Comparison of ENCODE assay signal across 28 cellular contexts in genomic region chr14:77794357-77794756, GRCh38.
"Had no signal": no experiment of that assay in that cellular context is flagged by ENCODE, and none has a peak within 500 bp of the region (broad histone marks: within the 10 kb centered on the region; RNA-seq: fewer than 3 reads in every experiment).

No MANE protein-coding gene starts in this region.

- H2AFZ ChIP-seq: hepatocyte had no signal

- H3K36me3 ChIP-seq: ascending aorta, breast epithelium, cardiac muscle cell, colonic mucosa, gastrocnemius medialis, heart right ventricle had no signal

- H3K4me1 Mint-ChIP-seq: activated CD4-positive, alpha-beta memory T cell treated with anti-CD3 and anti-CD28 coated beads, Interleukin-2, amount 10 ng/mL, durations not matched to agents 7 days and 5 days; activated CD4-positive, alpha-beta T cell treated with anti-CD3 and anti-CD28 coated beads, Interleukin-2, amount 10 ng/mL, durations not matched to agents 7 days and 5 days; activated naive CD4-positive, alpha-beta T cell treated with anti-CD3 and anti-CD28 coated beads, Interleukin-2, amount 10 ng/mL, durations not matched to agents 7 days and 5 days had no signal

- DNase-seq: activated CD4-positive, alpha-beta memory T cell treated with anti-CD3 and anti-CD28 coated beads, Interleukin-2, amount 10 ng/mL, durations not matched to agents 7 days and 5 days; activated CD4-positive, alpha-beta T cell treated with anti-CD3 and anti-CD28 coated beads for 1 hour; activated CD4-positive, alpha-beta T cell treated with anti-CD3 and anti-CD28 coated beads for 4 hours; activated CD4-positive, alpha-beta T cell treated with anti-CD3 and anti-CD28 coated beads, Interleukin-2, amount 10 ng/mL, durations not matched to agents 7 days and 5 days; activated CD4-positive, alpha-beta T cell treated with anti-CD3 and anti-CD28 coated beads, Interleukin-2, amount 50 U/mL, for 4 hours; activated CD8-positive, alpha-beta memory T cell treated with anti-CD3 and anti-CD28 coated beads, Interleukin-2, amount 50 U/mL, for 48 hours; activated gamma-delta T cell; activated naive CD4-positive, alpha-beta T cell; activated naive CD4-positive, alpha-beta T cell treated with anti-CD3 and anti-CD28 coated beads, Interleukin-2, amount 10 ng/mL, durations not matched to agents 7 days and 5 days; activated naive CD8-positive, alpha-beta T cell treated with anti-CD3 and anti-CD28 coated beads, Interleukin-2, amount 10 ng/mL, durations not matched to agents 7 days and 5 days; activated T-cell treated with anti-CD3 and anti-CD28 coated beads for 4 hours; activated T-cell treated with anti-CD3 and anti-CD28 coated beads, Interleukin-2, amount 50 U/mL, for 24 hours; activated T-cell treated with anti-CD3 and anti-CD28 coated beads, Interleukin-2, amount 50 U/mL, for 72 hours; central memory CD4-positive, alpha-beta T cell; cerebellar nuclear complex; colonic mucosa; effector CD8-positive, alpha-beta T cell; foreskin keratinocyte; gastrocnemius medialis; heart right ventricle; T-helper 2 cell had no signal

- H3K9me3 Mint-ChIP-seq: activated CD4-positive, alpha-beta memory T cell treated with anti-CD3 and anti-CD28 coated beads, Interleukin-2, amount 10 ng/mL, durations not matched to agents 7 days and 5 days; activated CD4-positive, alpha-beta T cell treated with anti-CD3 and anti-CD28 coated beads, Interleukin-2, amount 10 ng/mL, durations not matched to agents 7 days and 5 days; activated naive CD4-positive, alpha-beta T cell treated with anti-CD3 and anti-CD28 coated beads, Interleukin-2, amount 10 ng/mL, durations not matched to agents 7 days and 5 days; activated naive CD4-positive, alpha-beta T cell treated with anti-CD3 and anti-CD28 coated beads, Interleukin-2, amount 50 U/mL, for 72 hours; activated naive CD8-positive, alpha-beta T cell treated with anti-CD3 and anti-CD28 coated beads, Interleukin-2, amount 10 ng/mL, durations not matched to agents 7 days and 5 days; activated T-cell treated with anti-CD3 and anti-CD28 coated beads, Interleukin-2, amount 50 U/mL, for 24 hours; activated T-cell treated with anti-CD3 and anti-CD28 coated beads, Interleukin-2, amount 50 U/mL, for 72 hours; brain had no signal

- H3K4me2 ChIP-seq: hepatocyte had no signal

- H3K27ac ChIP-seq: ascending aorta, breast epithelium, cardiac muscle cell, colonic mucosa, foreskin keratinocyte, gastrocnemius medialis, heart right ventricle, hepatocyte had no signal

- H3K9me3 ChIP-seq: ascending aorta, breast epithelium, colonic mucosa, gastrocnemius medialis, heart right ventricle had no signal

- H3K27ac Mint-ChIP-seq: activated CD4-positive, alpha-beta memory T cell treated with anti-CD3 and anti-CD28 coated beads, Interleukin-2, amount 10 ng/mL, durations not matched to agents 7 days and 5 days; activated CD4-positive, alpha-beta T cell treated with anti-CD3 and anti-CD28 coated beads, Interleukin-2, amount 10 ng/mL, durations not matched to agents 7 days and 5 days; activated naive CD4-positive, alpha-beta T cell treated with anti-CD3 and anti-CD28 coated beads, Interleukin-2, amount 10 ng/mL, durations not matched to agents 7 days and 5 days; activated naive CD4-positive, alpha-beta T cell treated with anti-CD3 and anti-CD28 coated beads, Interleukin-2, amount 50 U/mL, for 72 hours; activated naive CD8-positive, alpha-beta T cell treated with anti-CD3 and anti-CD28 coated beads, Interleukin-2, amount 10 ng/mL, durations not matched to agents 7 days and 5 days; activated T-cell treated with anti-CD3 and anti-CD28 coated beads, Interleukin-2, amount 50 U/mL, for 24 hours; activated T-cell treated with anti-CD3 and anti-CD28 coated beads, Interleukin-2, amount 50 U/mL, for 72 hours; brain had no signal

- H3K36me3 Mint-ChIP-seq: activated naive CD4-positive, alpha-beta T cell treated with anti-CD3 and anti-CD28 coated beads, Interleukin-2, amount 10 ng/mL, durations not matched to agents 7 days and 5 days; activated naive CD4-positive, alpha-beta T cell treated with anti-CD3 and anti-CD28 coated beads, Interleukin-2, amount 50 U/mL, for 72 hours; activated naive CD8-positive, alpha-beta T cell treated with anti-CD3 and anti-CD28 coated beads, Interleukin-2, amount 10 ng/mL, durations not matched to agents 7 days and 5 days; brain had no signal

- H3K79me2 ChIP-seq: hepatocyte had no signal

- H3K4me3 Mint-ChIP-seq: activated CD4-positive, alpha-beta memory T cell treated with anti-CD3 and anti-CD28 coated beads, Interleukin-2, amount 10 ng/mL, durations not matched to agents 7 days and 5 days; activated CD4-positive, alpha-beta T cell treated with anti-CD3 and anti-CD28 coated beads, Interleukin-2, amount 10 ng/mL, durations not matched to agents 7 days and 5 days; activated naive CD4-positive, alpha-beta T cell treated with anti-CD3 and anti-CD28 coated beads, Interleukin-2, amount 10 ng/mL, durations not matched to agents 7 days and 5 days; activated naive CD8-positive, alpha-beta T cell treated with anti-CD3 and anti-CD28 coated beads, Interleukin-2, amount 10 ng/mL, durations not matched to agents 7 days and 5 days; activated T-cell treated with anti-CD3 and anti-CD28 coated beads, Interleukin-2, amount 50 U/mL, for 24 hours; activated T-cell treated with anti-CD3 and anti-CD28 coated beads, Interleukin-2, amount 50 U/mL, for 72 hours; brain had no signal

- H3K27me3 ChIP-seq: ascending aorta, breast epithelium, cardiac muscle cell, colonic mucosa, foreskin keratinocyte, gastrocnemius medialis, hepatocyte had no signal

- H3K4me3 ChIP-seq: ascending aorta, breast epithelium, cardiac muscle cell, colonic mucosa, gastrocnemius medialis, heart right ventricle, hepatocyte had no signal

- H3K4me1 ChIP-seq: ascending aorta, breast epithelium, colonic mucosa had no signal

- ATAC-seq: activated naive CD4-positive, alpha-beta T cell treated with anti-CD3 and anti-CD28 coated beads, Interleukin-2, amount 50 U/mL, for 72 hours; activated T-cell treated with anti-CD3 and anti-CD28 coated beads, Interleukin-2, amount 50 U/mL, for 72 hours; esophagus mucosa; foreskin keratinocyte; gastrocnemius medialis; heart right ventricle had no signal
